ENCODE assay signal across 13 cellular contexts in genomic region chr11:123100378-123101085, GRCh38. TPM values are rescaled to one million over a fixed set of nuclear protein-coding genes. Genes with fewer than 3 reads are reported as not detected.
DNase-seq lines count a peak whose midpoint lies in the region; ATAC-seq lines count a peak whose summit lies in the region.
"Had no signal": no experiment of that assay in that cellular context is flagged by ENCODE, and none has a peak within 500 bp of the region (broad histone marks: within the 10 kb centered on the region; RNA-seq: fewer than 3 reads in every experiment).

No MANE protein-coding gene starts in this region.

- no peaks in the 10 kb centered on the region for H3K9me3 ChIP-seq in thymus (ENCODE audit: control insufficient read depth)

- H3K4me3 ChIP-seq in thymus (ENCODE audit: low read length), result no peak overlapping the region
- H3K4me3 ChIP-seq: K562 had no signal

- H3K27ac Mint-ChIP-seq in activated naive CD4-positive, alpha-beta T cell treated with anti-CD3 and anti-CD28 coated beads, Interleukin-2, amount 10 ng/mL, durations not matched to agents 7 days and 5 days, result peak overlapping the region; percentile 78
- peak overlapping the region; percentile 12 for H3K27ac Mint-ChIP-seq in activated T-helper 2 cell treated with anti-CD3 and anti-CD28 coated beads, Interferon-gamma antibody, Interleukin-2, Interleukin-4, amounts not matched to agents 10 μg/mL and 5 μg/mL and 100 μg/mL, durations not matched to agents 14 hours and 24 hours and 36 hours

- peak overlapping the region; percentile 53 for H3K27ac ChIP-seq in thymus (ENCODE audit: low read depth)

- no peaks in the 10 kb centered on the region for H3K27me3 ChIP-seq in thymus (ENCODE audit: control insufficient read depth, insufficient read depth)

- H3K27me3 Mint-ChIP-seq in activated naive CD4-positive, alpha-beta T cell treated with anti-CD3 and anti-CD28 coated beads, Interleukin-2, amount 10 ng/mL, durations not matched to agents 7 days and 5 days, result no peaks in the 10 kb centered on the region
- no peaks in the 10 kb centered on the region for H3K27me3 Mint-ChIP-seq in activated T-helper 2 cell treated with anti-CD3 and anti-CD28 coated beads, Interferon-gamma antibody, Interleukin-2, Interleukin-4, amounts not matched to agents 10 μg/mL and 5 μg/mL and 100 μg/mL, durations not matched to agents 14 hours and 24 hours and 36 hours (ENCODE audit: low read depth)

- no peaks in the 10 kb centered on the region for H3K9me3 Mint-ChIP-seq in activated naive CD4-positive, alpha-beta T cell treated with anti-CD3 and anti-CD28 coated beads, Interleukin-2, amount 10 ng/mL, durations not matched to agents 7 days and 5 days
- no peaks in the 10 kb centered on the region for H3K9me3 Mint-ChIP-seq in activated T-helper 2 cell treated with anti-CD3 and anti-CD28 coated beads, Interferon-gamma antibody, Interleukin-2, Interleukin-4, amounts not matched to agents 10 μg/mL and 5 μg/mL and 100 μg/mL, durations not matched to agents 14 hours and 24 hours and 36 hours
- H3K9me3 Mint-ChIP-seq: neural crest cell had no signal

- no peaks in the 10 kb centered on the region for H3K36me3 Mint-ChIP-seq in activated naive CD4-positive, alpha-beta T cell treated with anti-CD3 and anti-CD28 coated beads, Interleukin-2, amount 10 ng/mL, durations not matched to agents 7 days and 5 days
- H3K36me3 Mint-ChIP-seq in activated T-helper 2 cell treated with anti-CD3 and anti-CD28 coated beads, Interferon-gamma antibody, Interleukin-2, Interleukin-4, amounts not matched to agents 10 μg/mL and 5 μg/mL and 100 μg/mL, durations not matched to agents 14 hours and 24 hours and 36 hours (ENCODE audit: low read depth), result no peaks in the 10 kb centered on the region

- intact Hi-C loops in activated T-helper 2 cell treated with anti-CD3 and anti-CD28 coated beads, Interferon-gamma antibody, Interleukin-2, Interleukin-4, amounts not matched to agents 10 μg/mL and 5 μg/mL and 100 μg/mL, durations not matched to agents 14 hours and 24 hours and 36 hours (cut with micrococcal nuclease), result no loop called here

- H3K4me1 Mint-ChIP-seq in activated naive CD4-positive, alpha-beta T cell treated with anti-CD3 and anti-CD28 coated beads, Interleukin-2, amount 10 ng/mL, durations not matched to agents 7 days and 5 days, result peaks cover 35% of the 10 kb centered on the region
- H3K4me1 Mint-ChIP-seq in activated T-helper 2 cell treated with anti-CD3 and anti-CD28 coated beads, Interferon-gamma antibody, Interleukin-2, Interleukin-4, amounts not matched to agents 10 μg/mL and 5 μg/mL and 100 μg/mL, durations not matched to agents 14 hours and 24 hours and 36 hours (ENCODE audit: low read depth), result peaks cover 9% of the 10 kb centered on the region

- no peaks in the 10 kb centered on the region for H3K36me3 ChIP-seq in thymus (ENCODE audit: control insufficient read depth, insufficient read depth)

- DNase-seq in activated naive CD4-positive, alpha-beta T cell treated with anti-CD3 and anti-CD28 coated beads, Interleukin-2, amount 10 ng/mL, durations not matched to agents 7 days and 5 days, result no peak
- no peak for DNase-seq in activated naive CD4-positive, alpha-beta T cell treated with Interleukin-2 at 50 U/mL for 16 hours
- DNase-seq in activated T-helper 2 cell treated with anti-CD3 and anti-CD28 coated beads, Interferon-gamma antibody, Interleukin-2, Interleukin-4, amounts not matched to agents 10 μg/mL and 5 μg/mL and 100 μg/mL, durations not matched to agents 14 hours and 24 hours and 36 hours (ENCODE audit: low spot score), result no peak
- peak; percentile 26 for DNase-seq in iris pigment epithelial cell (ENCODE audit: low read depth)
- DNase-seq in NCI-H510A (lab: John Stamatoyannopoulos, UW), result no peak
- DNase-seq in LoVo (ENCODE audit: low spot score), result no peak
- DNase-seq: activated effector memory CD4-positive, alpha-beta T cell treated with Interleukin-2 at 50 U/mL for 16 hours; NCI-H526 treated with DMSO at 0.1 percent for 48 hours; stimulated activated CD4-positive, alpha-beta T cell treated with anti-CD3 and anti-CD28 coated beads, Interleukin-4, amount 100 ng/mL, for 4 hours had no signal

- no peaks in the 10 kb centered on the region for H3K4me1 ChIP-seq in thymus (ENCODE audit: control insufficient read depth, insufficient read depth, low read length)

- peak overlapping the region; percentile 22 for H3K4me3 Mint-ChIP-seq in activated naive CD4-positive, alpha-beta T cell treated with anti-CD3 and anti-CD28 coated beads, Interleukin-2, amount 10 ng/mL, durations not matched to agents 7 days and 5 days
- no peak overlapping the region for H3K4me3 Mint-ChIP-seq in activated T-helper 2 cell treated with anti-CD3 and anti-CD28 coated beads, Interferon-gamma antibody, Interleukin-2, Interleukin-4, amounts not matched to agents 10 μg/mL and 5 μg/mL and 100 μg/mL, durations not matched to agents 14 hours and 24 hours and 36 hours (ENCODE audit: low read depth)
- H3K4me3 Mint-ChIP-seq: neural crest cell had no signal

- 82% methylated on average over 7 of the region's 7 CpGs for WGBS in thymus

- ATAC-seq in HG02970 (IDR thresholded peaks at IDR 0.05; ENCODE audit: low FRiP score, unreplicated experiment), result no peak
- ATAC-seq: K562 had no signal

- CTCF ChIA-PET in activated naive CD4-positive, alpha-beta T cell treated with anti-CD3 and anti-CD28 coated beads, Interleukin-2, amount 10 ng/mL, durations not matched to agents 7 days and 5 days (lab: Charles Lee), result interaction anchor here (1.0 to 4.2 kb wide), 5 partner anchors 11 to 145 kb away, joined by 4 to 31 read pairs (median 5); no protein-coding TSS in a partner anchor

RNA-seq across cellular contexts. Expression of gene HSPA8, which starts 38.6 kb away (rescaled TPM):
- total RNA-seq in activated T-helper 2 cell treated with anti-CD3 and anti-CD28 coated beads, Interferon-gamma antibody, Interleukin-2, Interleukin-4, amounts not matched to agents 10 μg/mL and 5 μg/mL and 100 μg/mL, durations not matched to agents 14 hours and 24 hours and 36 hours, result 3,975 and 4,013 TPM in 2 replicates
- 221 TPM for polyA plus RNA-seq in thymus
